Comparison of ENCODE assay signal across 19 cellular contexts in genomic region chr9:96305171-96305570, GRCh38. TPM values are rescaled to one million over a fixed set of nuclear protein-coding genes. Genes with fewer than 3 reads are reported as not detected.
DNase-seq lines count a peak whose midpoint lies in the region; ATAC-seq, FAIRE-seq and TF ChIP-seq lines count a peak whose summit lies in the region.
"Had no signal": no experiment of that assay in that cellular context is flagged by ENCODE, and none has a peak within 500 bp of the region (broad histone marks: within the 10 kb centered on the region; RNA-seq: fewer than 3 reads in every experiment).

No MANE protein-coding gene starts in this region.

- H3K9me3 Mint-ChIP-seq in GM23338 (0 out of 3 replicates have a peak, but pooled peaks cover 3% of the 10 kb centered on the region), WTC11 (peaks cover 4% of the 10 kb centered on the region; the same call in 1 of the 2 replicates), mesothelial cell of epicardium (no peaks in the 10 kb centered on the region)

- H3K9me2 ChIP-seq in GM23338 (ENCODE audit: insufficient read depth) = no peaks in the 10 kb centered on the region; the same call in 1 of the 2 replicates

- H3K36me3 Mint-ChIP-seq in GM23338 (ENCODE audit: low read depth) (no peaks in the 10 kb centered on the region), WTC11 (no peaks in the 10 kb centered on the region), mesothelial cell of epicardium (no peaks in the 10 kb centered on the region)
- H3K36me3 Mint-ChIP-seq: CD4-positive, CD25-positive, alpha-beta regulatory T cell had no signal

- ATAC-seq in GM23338 = peak; percentile 84
- ATAC-seq in WTC11 = peak; percentile 69
- no peak for ATAC-seq in heart right ventricle
- no peak for ATAC-seq in HG03378 (IDR thresholded peaks at IDR 0.05; ENCODE audit: unreplicated experiment)
- ATAC-seq: HepG2 had no signal

- H3F3A ChIP-seq in GM23338 (replicated peaks; ENCODE audit: low read depth) = no peaks in the 10 kb centered on the region

- FAIRE-seq in D721Med (lab: Jason Lieb, UNC) = no peak
- no peak for FAIRE-seq in small intestine (lab: Jason Lieb, UNC)
- FAIRE-seq: G401.6, GM12891, HepG2, HTR-8/SVneo had no signal

- peaks cover 7% of the 10 kb centered on the region for H3K27me3 Mint-ChIP-seq in GM23338 (ENCODE audit: insufficient read depth, low read depth, poor library complexity)
- no peaks in the 10 kb centered on the region; the same call in 1 of the 2 replicates for H3K27me3 Mint-ChIP-seq in WTC11 (ENCODE audit: low read depth)
- H3K27me3 Mint-ChIP-seq in mesothelial cell of epicardium (ENCODE audit: low read depth) = no peaks in the 10 kb centered on the region

- H3K36me3 ChIP-seq in GM23338 (ENCODE audit: insufficient read depth) = no peaks in the 10 kb centered on the region; the same call in 1 of the 2 replicates
- no peaks in the 10 kb centered on the region for H3K36me3 ChIP-seq in heart right ventricle
- no peaks in the 10 kb centered on the region for H3K36me3 ChIP-seq in small intestine (ENCODE audit: control insufficient read depth in 2 of 2, insufficient read depth in 2 of 2, low read length in 2 of 2)
- H3K36me3 ChIP-seq: BLaER1 treated with 17β-estradiol and CSF1 and Interleukin-3, amounts not matched to agents 10 nM and 100 nM had no signal

- no peak overlapping the region for H3K27ac Mint-ChIP-seq in GM23338
- H3K27ac Mint-ChIP-seq in WTC11 = peak overlapping the region; percentile 70; the same call in 1 of the 2 replicates
- H3K27ac Mint-ChIP-seq in mesothelial cell of epicardium = peak overlapping the region; percentile 19
- H3K27ac Mint-ChIP-seq: CD4-positive, CD25-positive, alpha-beta regulatory T cell had no signal

- no peak for TF ChIP-seq CTCF in GM23338 (conservative IDR thresholded peaks at IDR 0.05; ENCODE audit: low read depth in 2 of 2)
- TF ChIP-seq CTCF in WTC11 (IDR thresholded peaks at IDR 0.05) = no peak
- TF ChIP-seq CTCF in mesothelial cell of epicardium (IDR thresholded peaks at IDR 0.05; ENCODE audit: unreplicated experiment) = no peak
- no peak for TF ChIP-seq CTCF in D721Med (IDR thresholded peaks at IDR 0.05; ENCODE audit: insufficient read depth, missing control alignments)
- TF ChIP-seq CTCF in heart right ventricle (IDR thresholded peaks at IDR 0.05) = no peak

- H3K27ac ChIP-seq in GM23338 (ENCODE audit: low read depth) = no peak overlapping the region
- no peak overlapping the region for H3K27ac ChIP-seq in heart right ventricle
- H3K27ac ChIP-seq in small intestine (ENCODE audit: low read depth in 1 of 2, low read length in 1 of 2) = no peak overlapping the region
- H3K27ac ChIP-seq: BLaER1 treated with 17β-estradiol and CSF1 and Interleukin-3, amounts not matched to agents 10 nM and 100 nM had no signal

- no peaks in the 10 kb centered on the region for H3K79me2 ChIP-seq in GM23338 (replicated peaks; ENCODE audit: insufficient read depth)

- no peak overlapping the region for H3K4me3 ChIP-seq in GM23338
- no peak overlapping the region for H3K4me3 ChIP-seq in heart right ventricle
- no peak overlapping the region for H3K4me3 ChIP-seq in small intestine (ENCODE audit: low read depth in 1 of 2, low read length in 2 of 2)
- H3K4me3 ChIP-seq: BLaER1 treated with 17β-estradiol and CSF1 and Interleukin-3, amounts not matched to agents 10 nM and 100 nM had no signal

- H3K27me3 ChIP-seq in GM23338 (ENCODE audit: insufficient read depth) (no peaks in the 10 kb centered on the region), heart right ventricle (no peaks in the 10 kb centered on the region), small intestine (ENCODE audit: control insufficient read depth in 2 of 2, insufficient read depth in 2 of 2, low read length in 2 of 2) (peaks cover 0 to 2% of the 10 kb centered on the region in 2 donors)
- H3K27me3 ChIP-seq: BLaER1 treated with 17β-estradiol and CSF1 and Interleukin-3, amounts not matched to agents 10 nM and 100 nM had no signal

- H3K9me3 ChIP-seq in heart right ventricle = peaks cover 0 to 4% (median 0%) of the 10 kb centered on the region in 11 donors
- no peaks in the 10 kb centered on the region for H3K9me3 ChIP-seq in small intestine (ENCODE audit: control insufficient read depth, low read depth)
- H3K9me3 ChIP-seq: BLaER1 treated with 17β-estradiol and CSF1 and Interleukin-3, amounts not matched to agents 10 nM and 100 nM had no signal

- WGBS in heart right ventricle, 2 donors = 55 to 81% methylated on average over 4 of the region's 4 CpGs
- 57 to 80% (median 67%) methylated on average over 4 of the region's 4 CpGs for WGBS in small intestine, 3 donors

- DNase-seq in GM23338 (ENCODE audit: low spot score) = peak; percentile 35
- no peak for DNase-seq in WTC11 (ENCODE audit: low spot score)
- DNase-seq in iPS-NIHi11 (ENCODE audit: low spot score) = peak; percentile 35
- DNase-seq in mesothelial cell of epicardium (ENCODE audit: low spot score in 2 of 2, unreplicated experiment in 2 of 2) = no peak
- no peak for DNase-seq in D721Med (ENCODE audit: insufficient read length, low spot score)
- no peak for DNase-seq in heart right ventricle
- DNase-seq in small intestine = no peak
- DNase-seq: ACHN; Calu3; CD4-positive, CD25-positive, alpha-beta regulatory T cell; DMS79 had no signal

- H2AFZ ChIP-seq in GM23338 = peak overlapping the region; percentile 33; the same call in 1 of the 2 replicates

- H3K4me3 Mint-ChIP-seq in GM23338 (no peak overlapping the region), WTC11 (no peak overlapping the region), mesothelial cell of epicardium (no peak overlapping the region)
- H3K4me3 Mint-ChIP-seq: CD4-positive, CD25-positive, alpha-beta regulatory T cell had no signal

- H4K20me1 ChIP-seq in GM23338 (replicated peaks; ENCODE audit: insufficient read depth) = no peaks in the 10 kb centered on the region
- H4K20me1 ChIP-seq: BLaER1 treated with 17β-estradiol and CSF1 and Interleukin-3, amounts not matched to agents 10 nM and 100 nM had no signal

- CTCF ChIA-PET in WTC11 (lab: Charles Lee) = interaction anchor here (1.1 to 1.7 kb wide), 3 partner anchors 12 to 73 kb away, joined by 3 to 9 read pairs (median 4); no protein-coding TSS in a partner anchor

- H3K4me1 Mint-ChIP-seq in GM23338 = peaks cover 3% of the 10 kb centered on the region; the same call in 1 of the 3 replicates
- peaks cover 11% of the 10 kb centered on the region for H3K4me1 Mint-ChIP-seq in WTC11
- peaks cover 4% of the 10 kb centered on the region for H3K4me1 Mint-ChIP-seq in mesothelial cell of epicardium
- H3K4me1 Mint-ChIP-seq: CD4-positive, CD25-positive, alpha-beta regulatory T cell had no signal

- POLR2A ChIA-PET in WTC11 (lab: Charles Lee) = no interaction called here

- no peak overlapping the region for H3K4me2 ChIP-seq in GM23338
- H3K4me2 ChIP-seq: BLaER1 treated with 17β-estradiol and CSF1 and Interleukin-3, amounts not matched to agents 10 nM and 100 nM had no signal

- intact Hi-C loops in heart right ventricle (cut with DNase I) = no loop called here

- H3K4me1 ChIP-seq in GM23338 (ENCODE audit: insufficient read depth) = no peaks in the 10 kb centered on the region
- H3K4me1 ChIP-seq in heart right ventricle = no peaks in the 10 kb centered on the region
- no peaks in the 10 kb centered on the region for H3K4me1 ChIP-seq in small intestine (ENCODE audit: control insufficient read depth in 2 of 2, insufficient read depth in 1 of 2, low read depth in 1 of 2, low read length in 1 of 2)
- H3K4me1 ChIP-seq: BLaER1 treated with 17β-estradiol and CSF1 and Interleukin-3, amounts not matched to agents 10 nM and 100 nM had no signal

TF ChIP-seq in GM23338, 12 proteins besides CTCF, POLR2A, EP300 and RAD21 (continues in another document):
- no peak for TF ChIP-seq STAT1 (IDR thresholded peaks at IDR 0.05; ENCODE audit: unreplicated experiment)
- TF ChIP-seq ETS1 (IDR thresholded peaks at IDR 0.05) = no peak
- no peak for TF ChIP-seq ZNF114 (CRISPR knock-in tag; IDR thresholded peaks at IDR 0.05)
- TF ChIP-seq EZH2phosphoT487 (IDR thresholded peaks at IDR 0.05; ENCODE audit: unreplicated experiment) = no peak
- no peak for TF ChIP-seq ZNF331 (CRISPR knock-in tag; IDR thresholded peaks at IDR 0.05; ENCODE audit: low read depth)
- TF ChIP-seq CREB1 (CRISPR knock-in tag; IDR thresholded peaks at IDR 0.05; ENCODE audit: low read depth) = no peak
- no peak for TF ChIP-seq NANOG (IDR thresholded peaks at IDR 0.05; ENCODE audit: borderline replicate concordance)

TF ChIP-seq in WTC11, 78 proteins besides CTCF, POLR2A, EP300 and RAD21:
- TF ChIP-seq CREB1 (CRISPR knock-in tag; IDR thresholded peaks at IDR 0.05) = no peak
- peak; percentile 58; the same call in 1 of the 2 replicates for TF ChIP-seq ZNF121 (CRISPR knock-in tag; IDR thresholded peaks at IDR 0.05)

RNA-seq across cellular contexts. Expression of gene HSD17B3, which starts 3.2 kb away (rescaled TPM):
- not detected in 2 replicates for total RNA-seq in GM23338 (2014; rRNA removed; shearing (Covaris generic))
- polyA plus RNA-seq in GM23338 (2016; fragmentation: Nextera tagmentation; extraction: Ambion mirVana) (not detected in 2 replicates), heart right ventricle (10 to 100 TPM in 1 of 2 donors, 1 to 10 TPM in 1; 1.0 to 12.2 TPM), small intestine (10 to 100 TPM in 2 of 3 donors, 1 to 10 TPM in 1; 1.5 to 83.0 (median 13.0) TPM)
- total RNA-seq in WTC11 (2021) (not detected in 3 replicates), mesothelial cell of epicardium (0.75 TPM in 1 of 3 replicates, not detected in the others), heart right ventricle (1 to 10 TPM in 6 of 10 donors, under 1 TPM in 4; 0.66 to 2.5 (median 1.2) TPM)
- total RNA-seq: A172, H4, HepG2 had no signal
- polyA plus RNA-seq: CD4-positive, CD25-positive, alpha-beta regulatory T cell had no signal

Comparison
In these comparisons a context has a peak if more than half of its experiments do, and no peak if none do; other contexts are left out.
1. ATAC-seq: peak in GM23338 (single experiment) and WTC11 (single experiment); none in heart right ventricle (0 of 8) and HG03378 (single experiment).
2. DNase-seq: peak in GM23338 (single experiment) and iPS-NIHi11 (single experiment); none in WTC11 (single experiment), mesothelial cell of epicardium (0 of 2), D721Med (single experiment), heart right ventricle (0 of 2) and small intestine (single experiment).